Comparison of ENCODE assay signal across 1 cellular context in genomic region chr2:159123786-159124185, GRCh38.
TF ChIP-seq lines count a peak whose summit lies in the region.

No MANE protein-coding gene starts in this region.

TF ChIP-seq in IMR-90, 13 proteins besides CTCF, POLR2A, EP300 and RAD21 (continued from another document):
- TF ChIP-seq NFE2L2 (IDR thresholded peaks at IDR 0.05; ENCODE audit: low read depth, low read length) (no peak), USF2 (IDR thresholded peaks at IDR 0.05; ENCODE audit: low read depth, low read length) (no peak)
TF ChIP-seq in IMR-90: peak in this region for 0.
